Comparison of ENCODE assay signal across 8 cellular contexts in the genomic region with DNA sequence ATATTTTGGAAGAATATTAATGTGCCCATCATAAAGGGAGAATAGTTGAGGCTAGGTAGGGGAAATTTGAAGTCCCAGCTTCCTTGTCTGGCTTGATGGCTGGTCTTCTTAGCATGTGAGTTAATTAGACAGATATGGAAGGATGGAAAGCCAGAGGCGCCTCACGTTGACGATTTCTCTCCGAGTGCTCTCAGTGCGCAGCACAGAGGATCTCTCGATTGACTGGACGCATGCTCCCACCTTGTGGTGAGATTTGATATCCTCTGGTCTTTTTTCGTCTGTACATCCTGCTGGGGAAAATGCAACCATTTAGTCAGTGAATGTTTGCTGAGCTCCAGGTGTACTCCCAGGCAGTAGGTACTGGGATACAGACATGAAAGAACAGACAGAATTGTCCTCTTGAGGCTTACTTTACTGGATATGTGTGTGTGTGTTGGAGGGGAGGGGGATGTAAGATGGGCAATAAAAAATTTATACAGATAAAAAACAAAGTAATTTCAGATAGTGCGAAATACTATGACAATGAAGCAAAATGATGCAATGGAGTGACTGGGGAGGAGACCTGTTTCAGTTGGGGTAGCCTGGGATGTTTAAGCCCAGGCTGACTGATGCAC.
DNase-seq lines count a peak whose midpoint lies in the region; ATAC-seq and TF ChIP-seq lines count a peak whose summit lies in the region.

No MANE protein-coding gene starts in this region.

- no peak overlapping the region for H2BK120ac ChIP-seq in mesendoderm (ENCODE audit: low read depth, low read length)

- H3K4me3 Mint-ChIP-seq in Calu3 (ENCODE audit: low read depth, unreplicated experiment), result no peak overlapping the region
- no peak overlapping the region for H3K4me3 Mint-ChIP-seq in activated CD4-positive, alpha-beta T cell treated with anti-CD3 and anti-CD28 coated beads for 36 hours

- no peaks in the 10 kb centered on the region for H3K4me1 ChIP-seq in mesendoderm (ENCODE audit: control insufficient read depth, low read depth, low read length)

- POLR2A ChIA-PET in activated CD4-positive, alpha-beta T cell treated with anti-CD3 and anti-CD28 coated beads for 36 hours (lab: Charles Lee), result no interaction called here

- peak; percentile 83 for DNase-seq in Calu3
- DNase-seq in activated CD4-positive, alpha-beta T cell treated with anti-CD3 and anti-CD28 coated beads for 36 hours, result peak; percentile 78
- peak; percentile 24 to 76 (median 66) for DNase-seq in dorsolateral prefrontal cortex
- peak; percentile 75 for DNase-seq in mesendoderm
- DNase-seq in stimulated activated CD8-positive, alpha-beta memory T cell treated with anti-CD3 and anti-CD28 coated beads, Interleukin-4, amount 100 ng/mL, for 48 hours, result peak; percentile 75

- H3K9me3 Mint-ChIP-seq in Calu3 (ENCODE audit: low read depth, unreplicated experiment), result no peaks in the 10 kb centered on the region
- H3K9me3 Mint-ChIP-seq in activated CD4-positive, alpha-beta T cell treated with anti-CD3 and anti-CD28 coated beads for 36 hours (ENCODE audit: low read depth), result no peaks in the 10 kb centered on the region

- H3K4me2 ChIP-seq in mesendoderm (ENCODE audit: low read length), result no peak overlapping the region

- H3K18ac ChIP-seq in mesendoderm (ENCODE audit: low read length), result no peak overlapping the region

- H3K4me1 Mint-ChIP-seq in Calu3 (ENCODE audit: low read depth, unreplicated experiment), result peaks cover 25% of the 10 kb centered on the region
- H3K4me1 Mint-ChIP-seq in activated CD4-positive, alpha-beta T cell treated with anti-CD3 and anti-CD28 coated beads for 36 hours, result peaks cover 7% of the 10 kb centered on the region

- H3K23ac ChIP-seq in mesendoderm (ENCODE audit: low read length), result no peak overlapping the region

- H3K4me3 ChIP-seq in dorsolateral prefrontal cortex (no peak overlapping the region), mesendoderm (ENCODE audit: low read length) (no peak overlapping the region)

- no peak overlapping the region for H2BK15ac ChIP-seq in mesendoderm (replicated peaks; ENCODE audit: low read depth)

- ATAC-seq in HG03097 (IDR thresholded peaks at IDR 0.05; ENCODE audit: low FRiP score, unreplicated experiment) (peak; percentile 71), GM19324 (IDR thresholded peaks at IDR 0.05; ENCODE audit: low FRiP score, unreplicated experiment) (no peak), HG03025 (IDR thresholded peaks at IDR 0.05; ENCODE audit: low FRiP score, unreplicated experiment) (no peak)
- peak; percentile 98 for ATAC-seq in activated CD4-positive, alpha-beta T cell treated with anti-CD3 and anti-CD28 coated beads for 36 hours

- no peak overlapping the region for H3K9ac ChIP-seq in mesendoderm (ENCODE audit: low read length)

- CTCF ChIA-PET in Calu3 (lab: Charles Lee), result interaction anchor here (0.6 to 2.7 kb wide), 20 partner anchors 9 to 290 kb away, joined by 3 to 37 read pairs (median 4); no protein-coding TSS in a partner anchor
- CTCF ChIA-PET in activated CD4-positive, alpha-beta T cell treated with anti-CD3 and anti-CD28 coated beads for 36 hours (lab: Charles Lee), result interaction anchor here (0.6 to 2.0 kb wide), 22 partner anchors 12 to 290 kb away, joined by 3 to 10 read pairs (median 4); a partner anchor contains a TSS

- WGBS in mesendoderm (ENCODE audit: extremely low coverage, insufficient coverage, low lambda C conversion rate), result no CpG with 5 or more reads among the region's 9 CpGs

- H2BK5ac ChIP-seq in mesendoderm (ENCODE audit: low read length), result no peak overlapping the region

- H3K27me3 ChIP-seq in dorsolateral prefrontal cortex (no peaks in the 10 kb centered on the region), mesendoderm (ENCODE audit: insufficient read depth, low read length, poor library complexity) (no peaks in the 10 kb centered on the region)

- no peaks in the 10 kb centered on the region for H3K79me1 ChIP-seq in mesendoderm (ENCODE audit: low read length)

- H3K36me3 ChIP-seq in mesendoderm (ENCODE audit: control insufficient read depth, insufficient read depth, low read length), result no peaks in the 10 kb centered on the region

- BruUV-seq in Calu3 (replicated peaks; lab: Mats Ljungman, UMichigan), result no TSS peak

- intact Hi-C loops in Calu3 (cut with micrococcal nuclease; ENCODE audit: unreplicated experiment), result loop anchor here (1.0 to 2.0 kb wide), 4 partner anchors 88 to 166 kb away; no protein-coding TSS in a partner anchor
- intact Hi-C loops in activated CD4-positive, alpha-beta T cell treated with anti-CD3 and anti-CD28 coated beads for 36 hours (cut with DNase I, micrococcal nuclease), result loop anchor here (1.0 to 5.0 kb wide), 6 partner anchors 72 to 288 kb away; no protein-coding TSS in a partner anchor
- intact Hi-C loops in dorsolateral prefrontal cortex (cut with DNase I), result loop anchor here (2.0 to 5.0 kb wide), 5 partner anchors 122 to 233 kb away; no protein-coding TSS in a partner anchor

- H3K56ac ChIP-seq in mesendoderm (ENCODE audit: low read length), result no peak overlapping the region

- H3K27ac ChIP-seq in dorsolateral prefrontal cortex (no peak overlapping the region), mesendoderm (ENCODE audit: low read depth, low read length) (no peak overlapping the region)

- peak overlapping the region; percentile 50 for H3K27ac Mint-ChIP-seq in Calu3 (ENCODE audit: unreplicated experiment)
- no peak overlapping the region for H3K27ac Mint-ChIP-seq in activated CD4-positive, alpha-beta T cell treated with anti-CD3 and anti-CD28 coated beads for 36 hours

- no peak overlapping the region for H2AK5ac ChIP-seq in mesendoderm (ENCODE audit: low read length)

- no peaks in the 10 kb centered on the region for H3K27me3 Mint-ChIP-seq in Calu3 (ENCODE audit: unreplicated experiment)
- peaks cover 2% of the 10 kb centered on the region for H3K27me3 Mint-ChIP-seq in activated CD4-positive, alpha-beta T cell treated with anti-CD3 and anti-CD28 coated beads for 36 hours

- H3K79me2 ChIP-seq in mesendoderm (ENCODE audit: control insufficient read depth, insufficient read depth, low read length), result no peaks in the 10 kb centered on the region

- TF ChIP-seq CTCF in Calu3 (IDR thresholded peaks at IDR 0.05; ENCODE audit: unreplicated experiment), result peak; percentile 58
- TF ChIP-seq CTCF in dorsolateral prefrontal cortex (IDR thresholded peaks at IDR 0.05 in 54 of 56, conservative IDR thresholded peaks at IDR 0.05 in 2 of 56; ENCODE audit: low read depth in 1 of 56, partially characterized antibody in 56 of 56), result peak; percentile 47 to 91 (median 82)

- H3K36me3 Mint-ChIP-seq in Calu3 (ENCODE audit: insufficient read depth, unreplicated experiment), result no peaks in the 10 kb centered on the region
- H3K36me3 Mint-ChIP-seq in activated CD4-positive, alpha-beta T cell treated with anti-CD3 and anti-CD28 coated beads for 36 hours (ENCODE audit: low read depth), result no peaks in the 10 kb centered on the region

- H4K5ac ChIP-seq in mesendoderm (ENCODE audit: low read length), result no peak overlapping the region

- no peak overlapping the region for H4K8ac ChIP-seq in mesendoderm (ENCODE audit: low read depth, low read length)

- H3K4ac ChIP-seq in mesendoderm (ENCODE audit: low read depth, low read length), result no peak overlapping the region

Comparison
In these comparisons a context has a peak if more than half of its experiments do, and no peak if none do; other contexts are left out.
1. ATAC-seq: peak in HG03097 (single experiment) and activated CD4-positive, alpha-beta T cell treated with anti-CD3 and anti-CD28 coated beads for 36 hours (single experiment); none in GM19324 (single experiment) and HG03025 (single experiment).
2. Peak in every context shown above with its lines, with median percentiles within 50 percentile points of each other: DNase-seq.